Comparison of ENCODE assay signal across 3 cellular contexts in genomic region chr2:77712601-77713000, GRCh38.
TF ChIP-seq lines count a peak whose summit lies in the region.

No MANE protein-coding gene starts in this region.

TF ChIP-seq in A549, 52 proteins besides CTCF, POLR2A, EP300 and RAD21:
- TF ChIP-seq MAFK (IDR thresholded peaks at IDR 0.05; ENCODE audit: partially characterized antibody) = peak; percentile 96
- no peak for TF ChIP-seq RFX5 (IDR thresholded peaks at IDR 0.05)

TF ChIP-seq in IMR-90, 13 proteins besides CTCF, POLR2A, EP300 and RAD21:
- peak; percentile 96 for TF ChIP-seq MAFK (IDR thresholded peaks at IDR 0.05; ENCODE audit: low read depth, low read length)
- TF ChIP-seq, protein P1, sequence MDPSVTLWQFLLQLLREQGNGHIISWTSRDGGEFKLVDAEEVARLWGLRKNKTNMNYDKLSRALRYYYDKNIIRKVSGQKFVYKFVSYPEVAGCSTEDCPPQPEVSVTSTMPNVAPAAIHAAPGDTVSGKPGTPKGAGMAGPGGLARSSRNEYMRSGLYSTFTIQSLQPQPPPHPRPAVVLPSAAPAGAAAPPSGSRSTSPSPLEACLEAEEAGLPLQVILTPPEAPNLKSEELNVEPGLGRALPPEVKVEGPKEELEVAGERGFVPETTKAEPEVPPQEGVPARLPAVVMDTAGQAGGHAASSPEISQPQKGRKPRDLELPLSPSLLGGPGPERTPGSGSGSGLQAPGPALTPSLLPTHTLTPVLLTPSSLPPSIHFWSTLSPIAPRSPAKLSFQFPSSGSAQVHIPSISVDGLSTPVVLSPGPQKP (IDR thresholded peaks at IDR 0.05; ENCODE audit: borderline replicate concordance, low read depth, low read length) = no peak

TF ChIP-seq in H1, 55 proteins besides CTCF, POLR2A, EP300 and RAD21:
- peak; percentile 89 for TF ChIP-seq MAFK (IDR thresholded peaks at IDR 0.05; ENCODE audit: low read depth, low read length)
- TF ChIP-seq GTF2F1 (IDR thresholded peaks at IDR 0.05; ENCODE audit: borderline replicate concordance, low read depth, low read length) = no peak
